In genomic region chr14:99777956-99778355, GRCh38 we compare ENCODE assay signal across 23 cellular contexts.
"Had no signal": no experiment of that assay in that cellular context is flagged by ENCODE, and none has a peak within 500 bp of the region (broad histone marks: within the 10 kb centered on the region; RNA-seq: fewer than 3 reads in every experiment).

No MANE protein-coding gene starts in this region.

- H3K27ac ChIP-seq: HL-60, SJSA1, SK-N-MC had no signal

- FAIRE-seq: RCC 7860 had no signal

- DNase-seq: KBM-7, MG63, NCI-H1092, NCI-H1105 treated with DMSO at 0.1 percent for 48 hours, NCI-H1417 treated with DMSO at 0.1 percent for 48 hours, NCI-H146, NCI-H1694 treated with DMSO at 0.1 percent for 48 hours, NCI-H1930, NCI-H2081, NCI-H2171, NCI-H226, NCI-H446, NCI-H510A, NCI-H524 treated with DMSO at 0.1 percent for 48 hours, NCI-H69, NCI-H774, Right ventricle myocardium superior, RPMI8226, SIG-M5 had no signal

- H3K27me3 ChIP-seq: MG63, SJSA1 had no signal

- H3K4me3 ChIP-seq: MG63, SJSA1, SK-N-MC had no signal

- H3K36me3 ChIP-seq: MG63 had no signal
